In the genomic region with DNA sequence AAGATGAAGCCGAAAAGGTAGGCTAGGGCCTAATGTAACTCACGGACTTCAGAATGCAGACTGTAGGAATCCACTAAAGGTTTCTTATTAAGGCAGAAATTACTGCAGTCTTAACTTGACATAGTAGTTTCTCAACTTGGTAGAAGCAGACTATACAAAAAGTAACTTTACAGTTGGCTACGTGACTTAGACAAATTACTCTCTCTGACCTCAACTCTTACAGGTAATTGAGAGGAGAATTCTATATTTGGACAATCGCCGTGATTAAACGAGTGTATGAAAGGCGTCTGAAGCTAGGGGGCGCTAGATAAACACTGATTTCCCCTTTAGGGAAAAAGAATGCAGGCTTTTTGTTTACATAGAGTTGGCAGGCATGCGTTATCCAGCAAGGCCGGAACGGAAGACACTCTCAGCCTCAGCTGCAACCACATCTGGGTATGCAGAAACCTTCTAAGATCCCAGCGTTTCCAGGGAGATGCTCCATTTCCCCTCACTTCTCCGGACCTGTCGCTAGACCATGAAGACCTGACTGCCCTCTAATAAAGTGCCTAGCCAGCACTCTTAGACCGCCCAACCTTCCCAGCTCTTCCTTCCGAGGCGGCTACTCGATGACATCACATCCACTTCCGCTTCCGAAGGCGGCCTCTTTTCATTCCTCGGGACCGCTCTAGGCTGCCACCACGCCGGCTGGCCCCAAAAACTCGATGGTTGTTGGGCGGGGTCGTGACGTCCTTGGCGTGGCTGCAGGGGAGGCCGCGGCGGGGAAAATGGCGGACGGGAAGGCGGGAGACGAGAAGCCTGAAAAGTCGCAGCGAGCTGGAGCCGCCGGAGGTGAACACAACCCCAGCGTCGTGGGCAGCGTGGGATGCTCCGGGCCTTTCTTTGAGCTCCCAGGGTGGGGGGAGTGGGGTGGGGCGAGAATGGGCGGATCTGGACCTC, we compare ENCODE assay signal across 8 cellular contexts. TPM values are rescaled to one million over a fixed set of nuclear protein-coding genes. Genes with fewer than 3 reads are reported as not detected.
DNase-seq lines count a peak whose midpoint lies in the region; FAIRE-seq and TF ChIP-seq lines count a peak whose summit lies in the region.

A gene with protein sequence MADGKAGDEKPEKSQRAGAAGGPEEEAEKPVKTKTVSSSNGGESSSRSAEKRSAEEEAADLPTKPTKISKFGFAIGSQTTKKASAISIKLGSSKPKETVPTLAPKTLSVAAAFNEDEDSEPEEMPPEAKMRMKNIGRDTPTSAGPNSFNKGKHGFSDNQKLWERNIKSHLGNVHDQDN (plus strand): TSS at position 732 of the 939 bp plus-strand sequence. CDS start 36 bp downstream, at position 768.

- FAIRE-seq in H1 (lab: Jason Lieb, UNC) = peak; percentile 69

- peak in 1 of 2 experiments; percentile 53; a peak in 1 of 3 replicates for TF ChIP-seq EP300 in H1 (IDR thresholded peaks at IDR 0.05; ENCODE audit: borderline replicate concordance in 1 of 2, low read depth in 2 of 2, low read length in 2 of 2)

- no peaks in the 10 kb centered on the region; a peak in 1 of 7 replicates for H3K27me3 ChIP-seq in H1 (replicated peaks in 1 of 4; ENCODE audit: control insufficient read depth in 3 of 4, extremely low read depth in 1 of 4, insufficient read depth in 3 of 4, low read length in 3 of 4)
- H3K27me3 ChIP-seq in mesenchymal stem cell (ENCODE audit: control insufficient read depth in 1 of 2, insufficient read depth in 1 of 2, low read length in 2 of 2) = no peaks in the 10 kb centered on the region

- peak within 1 kb of the TSS; percentile 99 for H4K8ac ChIP-seq in H1 (ENCODE audit: extremely low read depth, insufficient read depth, low read length)
- H4K8ac ChIP-seq in mesenchymal stem cell (ENCODE audit: low read length) = peak within 1 kb of the TSS; percentile 96

- peak within 1 kb of the TSS; percentile 93; the same call in 1 of the 2 replicates for H2BK12ac ChIP-seq in H1 (ENCODE audit: low read depth, low read length)
- peak within 1 kb of the TSS; percentile 46 to 54 for H2BK12ac ChIP-seq in mesenchymal stem cell (ENCODE audit: low read length in 2 of 2)

- H2BK120ac ChIP-seq in H1 (replicated peaks; ENCODE audit: low read depth, low read length) = no peak within 1 kb of the TSS
- peak within 1 kb of the TSS; percentile 98 for H2BK120ac ChIP-seq in mesenchymal stem cell (ENCODE audit: low read depth, low read length)

- peak within 1 kb of the TSS; percentile 97 for H4K5ac ChIP-seq in H1 (ENCODE audit: insufficient read length, low read depth, low read length)

- peaks cover 4% of the 10 kb centered on the region for H3K23me2 ChIP-seq in H1 (ENCODE audit: low read depth, low read length)

- H3K4me2 ChIP-seq in H1 (ENCODE audit: insufficient read depth in 1 of 2, low read depth in 2 of 2, low read length in 2 of 2) (peak within 1 kb of the TSS; percentile 86 to 87), mesenchymal stem cell (ENCODE audit: low read length, poor library complexity, severe bottlenecking) (peak within 1 kb of the TSS; percentile 86)

- peak; percentile 62 for TF ChIP-seq CTCF in GM20000 (IDR thresholded peaks at IDR 0.05; ENCODE audit: extremely low read depth, missing control alignments)
- peak in 2 of 3 experiments; percentile 58 to 80; a peak in 3 of 4 replicates for TF ChIP-seq CTCF in H1 (IDR thresholded peaks at IDR 0.05; ENCODE audit: control extremely low read depth in 1 of 3, insufficient read depth in 1 of 3, low read depth in 1 of 3, low read length in 3 of 3)

- peak within 1 kb of the TSS; percentile 89; the same call in 1 of the 2 replicates for H2AFZ ChIP-seq in H1 (ENCODE audit: low read length)
- H2AFZ ChIP-seq in mesenchymal stem cell (ENCODE audit: low read depth, low read length) = peak within 1 kb of the TSS; percentile 93

- H3K27ac ChIP-seq in H1 (ENCODE audit: low read depth, low read length) (peak within 1 kb of the TSS; percentile 96), mesenchymal stem cell (ENCODE audit: low read length, poor library complexity, severe bottlenecking) (peak within 1 kb of the TSS; percentile 99)

- peak; percentile 85 to 93 for TF ChIP-seq POLR2A in H1 (IDR thresholded peaks at IDR 0.05; ENCODE audit: control extremely low read depth in 1 of 2, low read depth in 2 of 2, low read length in 2 of 2)

- peak within 1 kb of the TSS; percentile 98 for H2BK5ac ChIP-seq in H1 (ENCODE audit: low read depth, low read length)
- H2BK5ac ChIP-seq in mesenchymal stem cell (ENCODE audit: low read depth, low read length, poor library complexity, severe bottlenecking) = peak within 1 kb of the TSS; percentile 90

- peak; percentile 95 for DNase-seq in COLO829 (ENCODE audit: low spot score)
- DNase-seq in GM20000 (ENCODE audit: low spot score) = peak; percentile 89
- peak; percentile 98 for DNase-seq in HT1080 (ENCODE audit: low read depth)
- peak; percentile 99 for DNase-seq in NOMO-1 treated with DMSO at 0.1 percent for 48 hours (lab: John Stamatoyannopoulos, UW; ENCODE audit: unreplicated experiment)
- DNase-seq in activated CD8-positive, alpha-beta memory T cell treated with anti-CD3 and anti-CD28 coated beads for 48 hours (ENCODE audit: low read depth in 2 of 3, low spot score in 2 of 3) = peak; percentile 95 to 98 (median 95)
- DNase-seq in H1 (ENCODE audit: low read depth in 1 of 2, low spot score in 2 of 2) = peak; percentile 90 to 98
- peak; percentile 99 for DNase-seq in mesenchymal stem cell
- DNase-seq in stimulated activated CD8-positive, alpha-beta memory T cell treated with anti-CD3 and anti-CD28 coated beads, Interleukin-15, amount 100 ng/mL, for 1 hour (ENCODE audit: low read depth) = peak; percentile 98

- TF ChIP-seq RAD21 in H1 (IDR thresholded peaks at IDR 0.05 in 1 of 2, conservative IDR thresholded peaks at IDR 0.05 in 1 of 2; ENCODE audit: low read depth in 2 of 2, low read length in 2 of 2) = peak; percentile 68 to 73

- H3K4me1 ChIP-seq in H1 (replicated peaks in 1 of 4; ENCODE audit: control insufficient read depth in 3 of 4, insufficient read depth in 4 of 4, low read length in 3 of 4) (peaks cover 0 to 3% (median 0%) of the 10 kb centered on the region in 4 experiments; a peak in 2 of 7 replicates), mesenchymal stem cell (ENCODE audit: control insufficient read depth, insufficient read depth, low read depth, low read length) (peaks cover 2% of the 10 kb centered on the region)

- no peak within 1 kb of the TSS for H3K14ac ChIP-seq in H1 (ENCODE audit: insufficient read length)
- H3K14ac ChIP-seq in mesenchymal stem cell (ENCODE audit: low read length in 2 of 2) = peak within 1 kb of the TSS; percentile 93

- H3K79me1 ChIP-seq in H1 (ENCODE audit: low read depth, low read length) (no peaks in the 10 kb centered on the region), mesenchymal stem cell (replicated peaks; ENCODE audit: low read length, poor library complexity, severe bottlenecking) (no peaks in the 10 kb centered on the region)

- H3K4ac ChIP-seq in H1 (replicated peaks; ENCODE audit: insufficient read length, low read depth, low read length) (peak within 1 kb of the TSS; percentile 16), mesenchymal stem cell (ENCODE audit: low read depth in 1 of 2, low read length in 2 of 2) (peak within 1 kb of the TSS; percentile 96 to 99)

- POLR2A ChIA-PET in H1 (lab: Charles Lee; ENCODE audit: partially characterized antibody) = interaction anchor here (0.5 to 5.9 kb wide), 26 partner anchors 9 to 647 kb away, joined by 3 to 60 read pairs (median 6); a partner anchor contains a TSS

- 4% methylated on average over 41 of the region's 47 CpGs; no CpG with 5 or more reads in 1 of the 2 experiments for WGBS in H1 (ENCODE audit: extremely low coverage in 1 of 2, insufficient coverage in 1 of 2, insufficient read length in 1 of 2, insufficient replicate concordance in 2 of 2, low coverage in 1 of 2, low lambda C conversion rate in 2 of 2, missing lambda C conversion rate in 1 of 2), 2 experiments
- WGBS in mesenchymal stem cell = under 1% methylated on average over 35 of the region's 47 CpGs

- H2BK15ac ChIP-seq in H1 (ENCODE audit: low read length) (no peak within 1 kb of the TSS), mesenchymal stem cell (ENCODE audit: low read depth, poor library complexity, severe bottlenecking) (peak within 1 kb of the TSS; percentile 89)

- no peak within 1 kb of the TSS for H3K23ac ChIP-seq in H1 (ENCODE audit: insufficient read length)
- H3K23ac ChIP-seq in mesenchymal stem cell (ENCODE audit: low read length in 2 of 2) = peak within 1 kb of the TSS; percentile 70 to 98

- H3K79me2 ChIP-seq in H1 (ENCODE audit: control insufficient read depth in 1 of 2, insufficient read depth in 2 of 2, low read length in 2 of 2) = peaks cover 6 to 44% of the 10 kb centered on the region in 2 experiments

- H3K36me3 ChIP-seq in H1 (ENCODE audit: control insufficient read depth in 2 of 4, insufficient read depth in 4 of 4, low read length in 3 of 4) (peaks cover 0 to 9% (median 0%) of the 10 kb centered on the region in 4 experiments; a peak in 1 of 8 replicates), mesenchymal stem cell (ENCODE audit: control insufficient read depth in 1 of 2, insufficient read depth in 2 of 2, low read depth in 1 of 2, low read length in 2 of 2) (peaks cover 4 to 16% of the 10 kb centered on the region in 2 experiments)

- peak within 1 kb of the TSS; percentile 82 to 98 (median 91) for H3K4me3 ChIP-seq in H1 (ENCODE audit: extremely low read depth in 1 of 4, insufficient read depth in 2 of 4, low read depth in 3 of 4, low read length in 4 of 4)
- H3K4me3 ChIP-seq in mesenchymal stem cell (ENCODE audit: insufficient read depth in 1 of 2, low read depth in 1 of 2, low read length in 2 of 2) = peak within 1 kb of the TSS; percentile 93 to 99

- peak within 1 kb of the TSS; percentile 96 to 99 (median 98) for H3K9ac ChIP-seq in H1 (replicated peaks in 1 of 4; ENCODE audit: extremely low read depth in 1 of 4, low read depth in 3 of 4, low read length in 3 of 4)
- H3K9ac ChIP-seq in mesenchymal stem cell (ENCODE audit: low read length) = peak within 1 kb of the TSS; percentile 97

- no peak within 1 kb of the TSS for H2BK20ac ChIP-seq in H1 (ENCODE audit: low read length)

- H4K91ac ChIP-seq in H1 (replicated peaks; ENCODE audit: insufficient read length, low read length) (peak within 1 kb of the TSS; percentile 90), mesenchymal stem cell (ENCODE audit: low read length) (peak within 1 kb of the TSS; percentile 97)

- H3K56ac ChIP-seq in H1 (replicated peaks; ENCODE audit: insufficient read length, low read depth, low read length) = peak within 1 kb of the TSS; percentile 67

- CTCF ChIA-PET in H1 (lab: Charles Lee; ENCODE audit: partially characterized antibody) = interaction anchor here (0.6 to 2.7 kb wide), 22 partner anchors 9 to 1582 kb away, joined by 3 to 13 read pairs (median 4); a partner anchor contains a TSS

- peaks cover 0 to 2% of the 10 kb centered on the region in 2 experiments for H4K20me1 ChIP-seq in H1 (replicated peaks in 1 of 2; ENCODE audit: control insufficient read depth in 1 of 2, insufficient read depth in 2 of 2, low read length in 2 of 2)

- H3K9me3 ChIP-seq in H1 (ENCODE audit: insufficient read depth in 2 of 2, low read depth in 1 of 2, low read length in 1 of 2) (no peaks in the 10 kb centered on the region), mesenchymal stem cell (ENCODE audit: control insufficient read depth, low read length) (no peaks in the 10 kb centered on the region)

- H2AK5ac ChIP-seq in H1 (ENCODE audit: low read depth, low read length) (no peak within 1 kb of the TSS; the same call in 1 of the 2 replicates), mesenchymal stem cell (ENCODE audit: low read length, severe bottlenecking) (peak within 1 kb of the TSS; percentile 95)

- H3K18ac ChIP-seq in H1 (ENCODE audit: extremely low read depth, low read length) = peak within 1 kb of the TSS; percentile 88
- H3K18ac ChIP-seq in mesenchymal stem cell (ENCODE audit: low read depth in 1 of 2, low read length in 2 of 2) = peak within 1 kb of the TSS; percentile 99 to 100

RNA-seq across cellular contexts. Expression of the gene that starts here (rescaled TPM):
- 68.6 and 85.8 TPM in 2 replicates for total RNA-seq in HT1080 (2014; rRNA removed; shearing (Covaris generic))
- 172 and 202 TPM in 2 replicates for polyA plus RNA-seq in HT1080 (2015; cell fraction: cytosol; rRNA removed)
- 107 and 109 TPM in 2 replicates for polyA plus RNA-seq in HT1080 (2015; cell fraction: nucleus; rRNA removed)
- total RNA-seq in H1 (2021; fragmentation: NEBNext Ultra II Directional; extraction: Animal tissue kit (Norgen Biotek cat#: 25700)) = 188 and 192 TPM in 2 replicates
- 16.4 and 29.1 TPM in 2 replicates for polyA plus RNA-seq in H1 (2011; rRNA removed)
- polyA plus RNA-seq in H1 (2011; cell fraction: cytosol; rRNA removed) = 52.1 TPM
- 8.5 TPM for polyA plus RNA-seq in H1 (2011; cell fraction: nucleus; rRNA removed)
- 86.8 to 152 TPM (median 95.0 TPM) in 4 replicates for polyA plus RNA-seq in H1 (2012, experiment 1 of 2)
- polyA plus RNA-seq in H1 (2012, experiment 2 of 2) = 13.8 TPM
- 85.8 TPM for polyA plus RNA-seq in H1 (2013, experiment 1 of 2)
- 85.5 TPM for polyA plus RNA-seq in H1 (2013, experiment 2 of 2)
- 17.0 and 18.0 TPM in 2 replicates for polyA minus RNA-seq in H1 (2011; rRNA and poly(A)+ RNA removed)
- 21.3 TPM for polyA minus RNA-seq in H1 (2011; cell fraction: cytosol; rRNA and poly(A)+ RNA removed)
- 23.9 TPM for polyA minus RNA-seq in H1 (2011; cell fraction: nucleus; rRNA and poly(A)+ RNA removed)
- 90.4 TPM for polyA plus RNA-seq in mesenchymal stem cell (2013, experiment 1 of 2)
- polyA plus RNA-seq in mesenchymal stem cell (2013, experiment 2 of 2) = 93.9 TPM

Comparison
In these comparisons a context has a peak if more than half of its experiments do, and no peak if none do; other contexts are left out.
1. Peak in every context shown above with its lines: DNase-seq, H3K4me3 ChIP-seq and H3K27ac ChIP-seq.